In the genomic region with DNA sequence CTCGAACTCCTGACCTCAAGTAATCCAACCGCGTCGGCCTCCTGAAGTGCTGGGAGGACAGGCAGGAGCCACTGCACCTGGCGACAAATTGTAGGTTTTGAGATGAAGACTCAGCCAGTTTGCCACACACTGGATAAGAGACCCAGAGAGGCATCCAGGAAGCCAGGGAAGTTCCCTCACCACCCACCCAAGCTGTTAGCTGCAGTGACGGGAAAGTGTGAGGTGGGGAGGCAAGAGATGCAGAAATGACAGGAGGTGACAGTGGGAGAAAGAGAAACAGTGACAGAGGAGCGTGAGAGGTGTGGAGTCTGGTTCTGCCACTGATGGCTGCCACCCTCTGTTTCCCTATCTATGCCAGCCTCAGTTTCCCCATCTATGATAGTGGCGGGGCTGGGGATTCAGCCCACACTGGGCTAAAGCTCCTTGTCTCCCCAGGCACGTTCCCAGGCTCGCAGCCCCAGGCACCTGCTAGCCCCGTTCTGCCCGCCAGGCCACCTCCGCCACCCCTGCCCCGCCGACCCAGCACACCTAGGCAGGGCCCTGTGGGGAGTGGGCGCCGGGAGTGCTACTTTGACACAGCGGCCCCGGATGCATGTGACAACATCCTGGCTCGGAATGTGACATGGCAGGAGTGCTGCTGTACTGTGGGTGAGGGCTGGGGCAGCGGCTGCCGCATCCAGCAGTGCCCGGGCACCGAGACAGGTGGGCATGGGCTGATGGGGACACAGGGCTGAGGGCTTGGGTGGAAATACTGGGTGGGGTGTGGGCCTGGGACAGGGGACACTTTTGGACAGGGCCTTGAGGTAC, we compare ENCODE assay signal across 19 cellular contexts. TPM values are rescaled to one million over a fixed set of nuclear protein-coding genes. Genes with fewer than 3 reads are reported as not detected.
A peak's percentile ranks its signal among the peaks of the same experiment; 100 is the strongest.
DNase-seq lines count a peak whose midpoint lies in the region; ATAC-seq and TF ChIP-seq lines count a peak whose summit lies in the region.
"Had no signal": no experiment of that assay in that cellular context is flagged by ENCODE, and none has a peak within 500 bp of the region (broad histone marks: within the 10 kb centered on the region; RNA-seq: fewer than 3 reads in every experiment).

No MANE protein-coding gene starts in this region.

- H4K91ac ChIP-seq in trophoblast cell (ENCODE audit: low read depth, low read length): peak overlapping the region; percentile 67

- peak overlapping the region; percentile 42 for H3K4ac ChIP-seq in trophoblast cell (ENCODE audit: low read depth, low read length)

- no peak for DNase-seq in activated naive CD4-positive, alpha-beta T cell (lab: John Stamatoyannopoulos, UW)
- DNase-seq in NT2/D1 (ENCODE audit: low read depth, low spot score) (no peak), endodermal cell (no peak), trophoblast cell (no peak), NCI-H187 treated with DMSO at 0.1 percent for 48 hours (lab: John Stamatoyannopoulos, UW) (no peak)
- no peak for DNase-seq in activated CD8-positive, alpha-beta T cell treated with anti-CD3 and anti-CD28 coated beads, Interleukin-2, amount 10 ng/mL, durations not matched to agents 7 days and 5 days
- DNase-seq: AML-193, Caco-2, GM23248, HFFc6, KG1, NCI-H1048, NCI-H345, NCI-H526 treated with DMSO at 0.1 percent for 48 hours, OCI-M1, RPMI8226 had no signal

- no peaks in the 10 kb centered on the region for H3K27me3 ChIP-seq in NT2/D1 (ENCODE audit: insufficient read depth, insufficient read length)
- no peaks in the 10 kb centered on the region for H3K27me3 ChIP-seq in endodermal cell (ENCODE audit: control insufficient read depth, insufficient read depth, low read length, poor library complexity, severe bottlenecking)
- H3K27me3 ChIP-seq in trophoblast cell (ENCODE audit: insufficient read depth, low read length): no peaks in the 10 kb centered on the region

- 91 to 93% methylated on average over 15 to 24 of the region's 24 CpGs for whole genome bisulfite sequencing in endodermal cell (ENCODE audit: insufficient coverage in 1 of 2, insufficient read length in 1 of 2), 2 experiments
- WGBS in trophoblast cell (ENCODE audit: extremely low coverage, insufficient coverage, insufficient read length): no CpG with 5 or more reads among the region's 24 CpGs

- H3K9me3 ChIP-seq in NT2/D1 (ENCODE audit: insufficient read depth, low read length) (no peaks in the 10 kb centered on the region), endodermal cell (ENCODE audit: control insufficient read depth, low read length) (no peaks in the 10 kb centered on the region), trophoblast cell (ENCODE audit: insufficient read depth, low read depth, low read length) (peaks cover 1% of the 10 kb centered on the region)
- H3K9me3 ChIP-seq: Caco-2 had no signal

- no peaks in the 10 kb centered on the region for H3K9me3 Mint-ChIP-seq in activated naive CD4-positive, alpha-beta T cell treated with anti-CD3 and anti-CD28 coated beads, Interleukin-2, amount 50 U/mL, for 24 hours
- H3K9me3 Mint-ChIP-seq in endodermal cell: no peaks in the 10 kb centered on the region
- no peaks in the 10 kb centered on the region for H3K9me3 Mint-ChIP-seq in activated CD8-positive, alpha-beta T cell treated with anti-CD3 and anti-CD28 coated beads, Interleukin-2, amount 10 ng/mL, durations not matched to agents 7 days and 5 days (ENCODE audit: insufficient read depth)
- H3K9me3 Mint-ChIP-seq: HFFc6 had no signal

- H3K36me3 Mint-ChIP-seq in activated naive CD4-positive, alpha-beta T cell treated with anti-CD3 and anti-CD28 coated beads, Interleukin-2, amount 50 U/mL, for 24 hours: peaks cover 24% of the 10 kb centered on the region
- peaks cover 62% of the 10 kb centered on the region for H3K36me3 Mint-ChIP-seq in endodermal cell (ENCODE audit: low read depth)
- peaks cover 18% of the 10 kb centered on the region for H3K36me3 Mint-ChIP-seq in activated CD8-positive, alpha-beta T cell treated with anti-CD3 and anti-CD28 coated beads, Interleukin-2, amount 10 ng/mL, durations not matched to agents 7 days and 5 days (ENCODE audit: low read depth)

- no peak for TF ChIP-seq CTCF in endodermal cell (conservative IDR thresholded peaks at IDR 0.05)

- H2BK5ac ChIP-seq in trophoblast cell (ENCODE audit: low read depth, low read length, poor library complexity): peak overlapping the region; percentile 52

- peak overlapping the region; percentile 63 for H3K14ac ChIP-seq in trophoblast cell (ENCODE audit: low read length)

- H3K4me2 ChIP-seq in trophoblast cell (ENCODE audit: low read length): no peak overlapping the region

- H3K27ac ChIP-seq in endodermal cell (ENCODE audit: low read depth, low read length) (no peak overlapping the region), trophoblast cell (ENCODE audit: low read depth, low read length) (peak overlapping the region; percentile 92)
- H3K27ac ChIP-seq: GM23248, HL-60 had no signal

- H4K12ac ChIP-seq in trophoblast cell (ENCODE audit: low read depth, low read length): peak overlapping the region; percentile 39

- no peak for ATAC-seq in GM21723 (IDR thresholded peaks at IDR 0.05; ENCODE audit: unreplicated experiment)
- no peak for ATAC-seq in activated CD8-positive, alpha-beta T cell treated with anti-CD3 and anti-CD28 coated beads, Interleukin-2, amount 10 ng/mL, durations not matched to agents 7 days and 5 days

- H3K23ac ChIP-seq in trophoblast cell (ENCODE audit: low read length): no peak overlapping the region

- H3K79me2 ChIP-seq in trophoblast cell (ENCODE audit: control insufficient read depth, insufficient read depth, low read length, poor library complexity): no peaks in the 10 kb centered on the region

- H3K27me3 Mint-ChIP-seq in activated naive CD4-positive, alpha-beta T cell treated with anti-CD3 and anti-CD28 coated beads, Interleukin-2, amount 50 U/mL, for 24 hours: no peaks in the 10 kb centered on the region
- H3K27me3 Mint-ChIP-seq in endodermal cell (ENCODE audit: insufficient read depth): no peaks in the 10 kb centered on the region
- no peaks in the 10 kb centered on the region for H3K27me3 Mint-ChIP-seq in activated CD8-positive, alpha-beta T cell treated with anti-CD3 and anti-CD28 coated beads, Interleukin-2, amount 10 ng/mL, durations not matched to agents 7 days and 5 days (ENCODE audit: low read depth)

- no peak overlapping the region for H3K4me3 Mint-ChIP-seq in activated naive CD4-positive, alpha-beta T cell treated with anti-CD3 and anti-CD28 coated beads, Interleukin-2, amount 50 U/mL, for 24 hours
- H3K4me3 Mint-ChIP-seq in endodermal cell: no peak overlapping the region
- no peak overlapping the region for H3K4me3 Mint-ChIP-seq in activated CD8-positive, alpha-beta T cell treated with anti-CD3 and anti-CD28 coated beads, Interleukin-2, amount 10 ng/mL, durations not matched to agents 7 days and 5 days
- H3K4me3 Mint-ChIP-seq: HFFc6 had no signal

- H2BK120ac ChIP-seq in trophoblast cell (ENCODE audit: insufficient read depth, low read length, poor library complexity): peak overlapping the region; percentile 74

- POLR2A ChIA-PET in activated CD8-positive, alpha-beta T cell treated with anti-CD3 and anti-CD28 coated beads, Interleukin-2, amount 10 ng/mL, durations not matched to agents 7 days and 5 days (lab: Charles Lee): no interaction called here

- peak overlapping the region; percentile 72 for H4K8ac ChIP-seq in trophoblast cell (ENCODE audit: low read depth, low read length)

- peak overlapping the region; percentile 37 for H2BK12ac ChIP-seq in trophoblast cell (ENCODE audit: low read length)

- H3K36me3 ChIP-seq in NT2/D1 (ENCODE audit: insufficient read depth, insufficient read length, low read length) (peaks cover 44% of the 10 kb centered on the region), endodermal cell (ENCODE audit: control insufficient read depth, insufficient read depth, low read length) (peaks cover 38% of the 10 kb centered on the region), trophoblast cell (ENCODE audit: control insufficient read depth in 1 of 2, insufficient read depth in 2 of 2, low read length in 2 of 2) (peaks cover 45 to 47% of the 10 kb centered on the region in 2 experiments)

- peaks cover 23% of the 10 kb centered on the region for H3K4me1 Mint-ChIP-seq in activated naive CD4-positive, alpha-beta T cell treated with anti-CD3 and anti-CD28 coated beads, Interleukin-2, amount 50 U/mL, for 24 hours
- peaks cover 18% of the 10 kb centered on the region for H3K4me1 Mint-ChIP-seq in endodermal cell
- H3K4me1 Mint-ChIP-seq in activated CD8-positive, alpha-beta T cell treated with anti-CD3 and anti-CD28 coated beads, Interleukin-2, amount 10 ng/mL, durations not matched to agents 7 days and 5 days (ENCODE audit: low read depth): peaks cover 16% of the 10 kb centered on the region

- H3K18ac ChIP-seq in trophoblast cell (ENCODE audit: low read length): peak overlapping the region; percentile 80

- H2AK5ac ChIP-seq in trophoblast cell (ENCODE audit: low read length): peak overlapping the region; percentile 85

- peak overlapping the region; percentile 68 for H3K27ac Mint-ChIP-seq in activated naive CD4-positive, alpha-beta T cell treated with anti-CD3 and anti-CD28 coated beads, Interleukin-2, amount 50 U/mL, for 24 hours
- peak overlapping the region; percentile 96 for H3K27ac Mint-ChIP-seq in endodermal cell
- H3K27ac Mint-ChIP-seq in activated CD8-positive, alpha-beta T cell treated with anti-CD3 and anti-CD28 coated beads, Interleukin-2, amount 10 ng/mL, durations not matched to agents 7 days and 5 days: no peak overlapping the region
- H3K27ac Mint-ChIP-seq: HFFc6 had no signal

- peaks cover 15% of the 10 kb centered on the region for H3K79me1 ChIP-seq in trophoblast cell (ENCODE audit: low read length)

- H3K9ac ChIP-seq in NT2/D1 (ENCODE audit: insufficient read length, low read depth) (peak overlapping the region; percentile 42), endodermal cell (ENCODE audit: extremely low read depth, low read length, poor library complexity, severe bottlenecking) (no peak overlapping the region), trophoblast cell (ENCODE audit: low read length) (peak overlapping the region; percentile 26)
- H3K9ac ChIP-seq: GM23248 had no signal

- CTCF ChIA-PET in activated CD8-positive, alpha-beta T cell treated with anti-CD3 and anti-CD28 coated beads, Interleukin-2, amount 10 ng/mL, durations not matched to agents 7 days and 5 days (lab: Charles Lee): interaction anchor here (3.2 to 4.8 kb wide), 2 partner anchors 12 kb away, joined by 22 to 60 read pairs; no protein-coding TSS in a partner anchor

- H3K4me1 ChIP-seq in NT2/D1 (ENCODE audit: insufficient read depth, insufficient read length) (peaks cover 9% of the 10 kb centered on the region), endodermal cell (ENCODE audit: control insufficient read depth, insufficient read depth, low read length) (no peaks in the 10 kb centered on the region), trophoblast cell (ENCODE audit: control insufficient read depth in 1 of 2, insufficient read depth in 2 of 2, low read length in 2 of 2) (peaks cover 16 to 32% of the 10 kb centered on the region in 2 experiments)

- H3K4me3 ChIP-seq in NT2/D1 (ENCODE audit: insufficient read length, low read depth) (no peak overlapping the region), endodermal cell (ENCODE audit: low read length) (no peak overlapping the region), trophoblast cell (ENCODE audit: low read depth, low read length) (no peak overlapping the region)
- H3K4me3 ChIP-seq: GM23248 had no signal

- H2AFZ ChIP-seq in trophoblast cell (ENCODE audit: insufficient read depth, low read length, poor library complexity): no peak overlapping the region
- H2AFZ ChIP-seq: GM23248 had no signal

RNA-seq across cellular contexts. Expression of a gene that starts 21.0 kb away (rescaled TPM):
- total RNA-seq in endodermal cell: 100 to 1,000 TPM; 104 to 133 TPM
- 219 TPM for polyA plus RNA-seq in endodermal cell (2013, experiment 1 of 2)
- polyA plus RNA-seq in endodermal cell (2013, experiment 2 of 2): 194 TPM
- 93.8 and 98.4 TPM in 2 replicates for polyA plus RNA-seq in trophoblast cell (2013)
- total RNA-seq in activated CD8-positive, alpha-beta T cell treated with anti-CD3 and anti-CD28 coated beads, Interleukin-2, amount 10 ng/mL, durations not matched to agents 7 days and 5 days: 10 to 100 TPM; 54.3 to 54.7 TPM

RNA-seq across cellular contexts. Expression of a gene that starts 45.5 kb away (rescaled TPM):
- total RNA-seq in endodermal cell: 100 to 1,000 TPM; 110 TPM
- 90.9 TPM for polyA plus RNA-seq in endodermal cell (2013, experiment 1 of 2)
- 81.4 TPM for polyA plus RNA-seq in endodermal cell (2013, experiment 2 of 2)
- polyA plus RNA-seq in trophoblast cell (2013): 86.0 and 94.0 TPM in 2 replicates
- 100 to 1,000 TPM; 116 to 124 TPM for total RNA-seq in activated CD8-positive, alpha-beta T cell treated with anti-CD3 and anti-CD28 coated beads, Interleukin-2, amount 10 ng/mL, durations not matched to agents 7 days and 5 days
